1 cellular context compared by ENCODE assay signal in the genomic region with DNA sequence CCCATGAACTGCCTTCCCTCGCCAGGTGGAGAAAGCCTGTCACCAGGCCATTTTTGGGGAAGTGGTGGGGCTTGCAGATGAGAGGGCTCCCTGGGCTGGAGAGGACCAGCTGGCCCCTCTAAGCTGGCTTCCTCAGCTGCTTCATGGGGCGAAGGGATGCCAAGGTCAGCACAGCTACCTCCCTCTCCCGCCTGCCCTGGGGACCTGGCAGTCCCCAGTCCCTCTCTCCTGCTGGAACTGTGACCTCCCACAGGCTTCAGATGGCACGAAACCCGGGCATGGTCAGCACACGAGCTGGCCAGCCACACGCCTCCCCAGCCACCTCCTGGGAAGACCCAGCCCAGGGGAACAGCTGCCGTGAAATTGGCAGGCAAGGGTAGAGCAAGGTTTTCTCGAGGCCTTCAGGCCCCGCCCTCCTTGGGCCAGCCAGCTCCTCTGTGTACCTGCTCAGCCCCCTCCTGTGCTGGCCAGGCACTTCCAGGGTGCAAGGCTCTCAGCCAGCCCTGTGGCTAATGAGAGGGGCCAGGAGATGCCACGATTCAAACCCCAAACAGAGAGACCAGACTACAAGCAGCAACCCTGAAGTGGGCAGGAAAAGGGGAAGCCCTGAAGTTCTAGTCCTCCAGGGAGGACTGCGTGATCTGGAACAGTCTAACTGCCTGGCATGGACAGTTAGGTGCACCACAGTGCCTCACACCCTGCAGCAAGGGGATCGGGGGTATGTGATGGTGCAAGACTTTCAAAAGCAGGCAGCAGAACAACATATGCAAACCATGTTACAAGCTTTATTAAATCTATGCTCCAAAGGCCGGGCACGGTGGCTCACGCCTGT.
TF ChIP-seq lines count a peak whose summit lies in the region.

No MANE protein-coding gene starts in this region.

TF ChIP-seq in K562, 482 proteins besides CTCF, POLR2A, EP300 and RAD21:
- TF ChIP-seq ZNF263 (CRISPR knock-in tag; IDR thresholded peaks at IDR 0.05; ENCODE audit: borderline replicate concordance) (peak; percentile 90), SPI1 (IDR thresholded peaks at IDR 0.05; ENCODE audit: borderline replicate concordance, low read depth, low read length) (peak; percentile 58; the same call in 1 of the 2 replicates), CHD4 (IDR thresholded peaks at IDR 0.05; ENCODE audit: insufficient read depth, insufficient replicate concordance, low read depth, low read length, poor library complexity, severe bottlenecking) (no peak)
